Comparison of ENCODE assay signal across 24 cellular contexts in the genomic region with DNA sequence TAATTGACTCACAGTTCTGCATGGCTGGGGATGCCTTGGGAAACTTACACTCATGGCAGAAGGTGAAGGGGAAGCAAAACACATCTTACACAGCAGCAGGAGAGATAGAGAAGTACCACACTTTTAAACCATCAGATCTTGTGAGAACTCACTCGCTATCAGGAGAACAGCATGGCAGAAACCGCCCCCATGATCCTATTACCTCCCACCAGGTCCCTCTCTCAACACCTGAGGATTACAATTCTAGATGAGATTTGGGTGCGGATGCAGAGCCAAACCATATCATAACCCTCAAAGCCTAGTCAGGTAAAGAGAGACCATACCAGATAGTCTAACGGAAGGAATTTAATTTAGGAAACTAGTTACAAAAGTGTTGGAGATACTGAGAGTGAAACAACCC.
"Had no signal": no experiment of that assay in that cellular context is flagged by ENCODE, and none has a peak within 500 bp of the region (broad histone marks: within the 10 kb centered on the region; RNA-seq: fewer than 3 reads in every experiment).

No MANE protein-coding gene starts in this region.

- H3K9me3 Mint-ChIP-seq: activated CD4-positive, alpha-beta memory T cell treated with anti-CD3 and anti-CD28 coated beads for 36 hours; activated T-cell treated with anti-CD3 and anti-CD28 coated beads, Interleukin-2, amount 50 U/mL, for 4 hours; mesothelial cell of epicardium had no signal

- DNase-seq: activated CD4-positive, alpha-beta memory T cell treated with anti-CD3 and anti-CD28 coated beads for 36 hours; activated CD4-positive, alpha-beta T cell treated with anti-CD3 and anti-CD28 coated beads, Interleukin-2, amount 10 ng/mL, durations not matched to agents 24 days and 14 days; activated CD4-positive, CD25-positive, alpha-beta regulatory T cell treated with anti-CD3 and anti-CD28 coated beads, Interleukin-2, amount 50 U/mL, for 72 hours; activated effector memory CD4-positive, alpha-beta T cell treated with Interleukin-2 at 50 U/mL for 16 hours; activated naive CD4-positive, alpha-beta T cell treated with anti-CD3 and anti-CD28 coated beads, Interleukin-2, amount 50 U/mL, for 16 hours; activated T-cell treated with anti-CD3 and anti-CD28 coated beads, Interleukin-2, amount 50 U/mL, for 4 hours; amniotic stem cell; brain microvascular endothelial cell; cortex of kidney; foreskin fibroblast; head of caudate nucleus; hippocampal formation; immature natural killer cell; kidney; left colon; mammary epithelial cell; naive B cell; right lobe of liver; stimulated activated CD4-positive, alpha-beta T cell treated with anti-CD3 and anti-CD28 coated beads, Interleukin-2, amount 100 ng/mL, for 48 hours; stimulated activated naive CD4-positive, alpha-beta T cell treated with Interleukin-2 at 50 U/mL for 16 hours; testis; transverse colon had no signal

- H3K36me3 ChIP-seq: brain microvascular endothelial cell, right lobe of liver, transverse colon had no signal

- H3K4me1 ChIP-seq: right lobe of liver, testis, transverse colon had no signal

- H3K27ac Mint-ChIP-seq: mesothelial cell of epicardium, naive B cell had no signal

- H3K27ac ChIP-seq: brain microvascular endothelial cell, right lobe of liver, testis, transverse colon had no signal

- H3K4me3 Mint-ChIP-seq: mesothelial cell of epicardium, naive B cell had no signal

- H3K4me3 ChIP-seq: right lobe of liver, testis, transverse colon had no signal

- H3K27me3 Mint-ChIP-seq: activated CD4-positive, alpha-beta memory T cell treated with anti-CD3 and anti-CD28 coated beads for 36 hours; activated CD4-positive, alpha-beta T cell treated with anti-CD3 and anti-CD28 coated beads, Interleukin-2, amount 10 ng/mL, durations not matched to agents 24 days and 14 days had no signal

- H3K27me3 ChIP-seq: brain microvascular endothelial cell, right lobe of liver, testis, transverse colon had no signal

- H3K4me1 Mint-ChIP-seq: mesothelial cell of epicardium, naive B cell had no signal

- ATAC-seq: activated T-cell treated with anti-CD3 and anti-CD28 coated beads, Interleukin-2, amount 50 U/mL, for 4 hours; esophagus mucosa; left colon; right lobe of liver had no signal

- H3K9me3 ChIP-seq: right lobe of liver, testis, transverse colon had no signal

- H3K36me3 Mint-ChIP-seq: activated CD4-positive, alpha-beta memory T cell treated with anti-CD3 and anti-CD28 coated beads for 36 hours; immature natural killer cell; mesothelial cell of epicardium; naive B cell had no signal
